In the genomic region with DNA sequence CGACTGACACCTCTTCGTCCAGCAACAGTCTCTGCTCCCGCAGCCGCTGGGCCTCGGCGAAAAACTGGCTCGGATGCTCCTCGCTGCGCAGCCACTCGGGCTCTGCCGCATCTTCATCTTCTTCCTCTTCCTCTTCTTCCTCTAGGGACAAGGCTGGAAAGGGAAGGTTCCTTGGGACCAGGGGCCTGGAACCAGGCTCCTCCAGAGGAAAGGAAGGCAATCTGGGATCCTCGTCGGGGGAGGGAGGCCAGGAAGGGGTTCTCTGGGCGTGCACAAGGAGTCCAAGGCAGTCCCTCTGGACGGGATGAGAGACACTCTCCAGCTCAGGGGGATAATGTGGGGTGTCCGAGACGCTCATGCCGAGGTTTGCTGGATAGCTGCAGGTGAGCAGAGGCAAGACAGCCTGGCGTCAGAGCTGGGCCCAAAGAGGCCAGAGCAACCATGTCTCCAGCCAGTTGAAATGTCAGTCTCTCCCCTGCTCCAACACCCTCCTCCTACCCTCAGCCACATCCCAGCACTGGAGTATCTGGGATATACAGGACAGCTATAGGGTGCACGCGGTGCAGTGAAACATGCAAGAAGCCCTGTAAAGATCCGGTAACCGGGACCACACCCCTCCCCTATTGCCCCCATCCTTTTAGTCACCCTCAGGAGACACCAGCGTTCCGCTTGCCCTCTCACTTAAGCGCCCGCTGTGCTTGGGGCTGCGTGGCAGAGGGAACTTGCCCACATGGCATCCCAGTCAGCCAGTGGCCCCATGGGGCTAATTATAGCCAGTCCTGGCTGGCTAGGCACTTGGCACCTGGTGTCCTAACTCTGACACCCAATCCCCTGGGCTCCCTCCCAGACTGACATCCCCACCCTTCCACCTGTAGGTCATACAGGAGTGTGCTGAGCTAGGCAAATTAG, we compare ENCODE assay signal across 14 cellular contexts. TPM values are rescaled to one million over a fixed set of nuclear protein-coding genes. Genes with fewer than 3 reads are reported as not detected.
A peak's percentile ranks its signal among the peaks of the same experiment; 100 is the strongest.
DNase-seq lines count a peak whose midpoint lies in the region; ATAC-seq, FAIRE-seq and TF ChIP-seq lines count a peak whose summit lies in the region.
"Had no signal": no experiment of that assay in that cellular context is flagged by ENCODE, and none has a peak within 500 bp of the region (broad histone marks: within the 10 kb centered on the region; RNA-seq: fewer than 3 reads in every experiment).

A gene with protein sequence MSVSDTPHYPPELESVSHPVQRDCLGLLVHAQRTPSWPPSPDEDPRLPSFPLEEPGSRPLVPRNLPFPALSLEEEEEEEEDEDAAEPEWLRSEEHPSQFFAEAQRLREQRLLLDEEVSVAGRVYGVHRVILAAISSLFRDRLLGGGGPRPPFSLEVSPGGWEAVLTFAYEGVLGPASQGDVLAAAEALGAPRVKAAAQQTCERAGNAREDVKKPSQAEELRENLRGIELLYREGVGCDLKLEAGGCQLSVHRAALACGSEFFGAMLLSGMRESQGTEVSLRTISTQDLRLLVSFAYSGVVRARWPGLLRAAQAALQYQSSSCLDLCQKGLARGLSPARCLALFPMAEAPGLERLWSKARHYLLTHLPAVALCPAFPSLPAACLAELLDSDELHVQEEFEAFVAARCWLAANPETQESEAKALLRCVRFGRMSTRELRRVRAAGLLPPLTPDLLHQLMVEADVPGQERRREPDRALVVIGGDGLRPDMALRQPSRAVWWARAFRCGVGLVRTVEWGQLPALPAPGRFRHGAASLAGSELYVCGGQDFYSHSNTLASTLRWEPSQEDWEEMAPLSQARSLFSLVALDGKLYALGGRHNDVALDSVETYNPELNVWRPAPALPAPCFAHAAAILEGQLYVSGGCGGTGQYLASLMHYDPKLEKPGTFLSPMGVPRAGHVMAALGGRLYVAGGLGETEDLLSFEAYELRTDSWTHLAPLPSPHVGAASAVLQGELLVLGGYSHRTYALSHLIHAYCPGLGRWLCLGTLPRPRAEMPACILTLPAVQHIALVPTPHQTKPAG (minus strand): TSS at position 713 of the 909 bp plus-strand sequence. CDS start 355 bp downstream, at position 358.

- H3K9ac ChIP-seq in H9 (ENCODE audit: extremely low read depth, insufficient read length, low read length): no peak within 1 kb of the TSS
- no peak within 1 kb of the TSS for H3K9ac ChIP-seq in keratinocyte (ENCODE audit: control insufficient read depth, extremely low read depth, insufficient read depth, low read length)

- peak within 1 kb of the TSS; percentile 39 for H3K4me3 ChIP-seq in brain microvascular endothelial cell (ENCODE audit: low read depth, low read length)
- H3K4me3 ChIP-seq in keratinocyte (ENCODE audit: control insufficient read depth in 2 of 3, extremely low read depth in 1 of 3, insufficient read depth in 2 of 3, low read depth in 1 of 3, low read length in 3 of 3): no peak within 1 kb of the TSS
- peak within 1 kb of the TSS in 4 of 8 donors; percentile 4 to 19 (median 4) for H3K4me3 ChIP-seq in spleen
- H3K4me3 ChIP-seq in OCI-LY7 (ENCODE audit: low read depth, low read length, poor library complexity, severe bottlenecking): no peak within 1 kb of the TSS

- no peak within 1 kb of the TSS for H2AK5ac ChIP-seq in H9 (ENCODE audit: insufficient read length, low read length)

- no peak within 1 kb of the TSS for H2BK12ac ChIP-seq in H9 (ENCODE audit: insufficient read length, low read depth, low read length)

- H3T11ph ChIP-seq in H9 (ENCODE audit: low read length): no peak within 1 kb of the TSS

- in situ Hi-C loops in brain microvascular endothelial cell (cut with HindIII; ENCODE audit: low pct_ligation_motif_present, low sequenced_read_pairs): no loop called here

- H3K23ac ChIP-seq in H9 (ENCODE audit: insufficient read length, low read depth, low read length): no peak within 1 kb of the TSS

- H2BK5ac ChIP-seq in H9 (ENCODE audit: insufficient read length, low read length): no peak within 1 kb of the TSS

- peak within 1 kb of the TSS in 1 of 3 experiments; percentile 37; a peak in 2 of 7 replicates for H3K27ac Mint-ChIP-seq in H9
- H3K27ac Mint-ChIP-seq in activated naive CD4-positive, alpha-beta T cell treated with anti-CD3 and anti-CD28 coated beads, Interleukin-2, amount 10 ng/mL, durations not matched to agents 7 days and 5 days: no peak within 1 kb of the TSS
- no peak within 1 kb of the TSS for H3K27ac Mint-ChIP-seq in stimulated activated effector memory CD8-positive, alpha-beta T cell treated with anti-CD3 and anti-CD28 coated beads, Interleukin-12 subunit alpha, Interleukin-12 subunit beta, amount 100 ng/mL, for 72 hours

- H3K79me2 ChIP-seq in H9 (ENCODE audit: insufficient read depth, low read length) (no peaks in the 10 kb centered on the region; the same call in 1 of the 2 replicates), keratinocyte (ENCODE audit: control insufficient read depth, insufficient read depth, low read length) (no peaks in the 10 kb centered on the region), OCI-LY7 (ENCODE audit: insufficient read depth, low read depth, low read length) (no peaks in the 10 kb centered on the region)

- H2BK20ac ChIP-seq in H9 (ENCODE audit: low read depth, low read length, poor library complexity, severe bottlenecking): no peak within 1 kb of the TSS

- H3K36me3 Mint-ChIP-seq in H9 (ENCODE audit: insufficient read depth in 1 of 3, low read depth in 3 of 3): no peaks in the 10 kb centered on the region
- H3K36me3 Mint-ChIP-seq in activated naive CD4-positive, alpha-beta T cell treated with anti-CD3 and anti-CD28 coated beads, Interleukin-2, amount 10 ng/mL, durations not matched to agents 7 days and 5 days: no peaks in the 10 kb centered on the region
- H3K36me3 Mint-ChIP-seq in stimulated activated effector memory CD8-positive, alpha-beta T cell treated with anti-CD3 and anti-CD28 coated beads, Interleukin-12 subunit alpha, Interleukin-12 subunit beta, amount 100 ng/mL, for 72 hours: no peaks in the 10 kb centered on the region

- no peak for TF ChIP-seq POLR2A in spleen (IDR thresholded peaks at IDR 0.05)

- no peaks in the 10 kb centered on the region for H3K9me2 ChIP-seq in OCI-LY7 (ENCODE audit: insufficient read depth, low read length)

- no peak within 1 kb of the TSS for H2AFZ ChIP-seq in H9 (ENCODE audit: low read length)
- peak within 1 kb of the TSS; percentile 8 for H2AFZ ChIP-seq in keratinocyte (ENCODE audit: control insufficient read depth, low read length)
- no peak within 1 kb of the TSS for H2AFZ ChIP-seq in OCI-LY7 (ENCODE audit: low read length)

- no peaks in the 10 kb centered on the region for H3K9me3 Mint-ChIP-seq in H9
- no peaks in the 10 kb centered on the region for H3K9me3 Mint-ChIP-seq in activated naive CD4-positive, alpha-beta T cell treated with anti-CD3 and anti-CD28 coated beads, Interleukin-2, amount 10 ng/mL, durations not matched to agents 7 days and 5 days
- H3K9me3 Mint-ChIP-seq in stimulated activated effector memory CD8-positive, alpha-beta T cell treated with anti-CD3 and anti-CD28 coated beads, Interleukin-12 subunit alpha, Interleukin-12 subunit beta, amount 100 ng/mL, for 72 hours: no peaks in the 10 kb centered on the region

- H4K8ac ChIP-seq in H9 (replicated peaks; ENCODE audit: insufficient read length, low read depth, low read length): no peak within 1 kb of the TSS

- no peak within 1 kb of the TSS for H2BK120ac ChIP-seq in H9 (ENCODE audit: low read depth, low read length, poor library complexity, severe bottlenecking)

- no peak within 1 kb of the TSS for H3K56ac ChIP-seq in H9 (ENCODE audit: insufficient read length, low read depth, low read length)

- H3K4me1 Mint-ChIP-seq in H9: peaks cover 21 to 26% of the 10 kb centered on the region in 2 experiments
- peaks cover 8% of the 10 kb centered on the region for H3K4me1 Mint-ChIP-seq in activated naive CD4-positive, alpha-beta T cell treated with anti-CD3 and anti-CD28 coated beads, Interleukin-2, amount 10 ng/mL, durations not matched to agents 7 days and 5 days
- peaks cover 11% of the 10 kb centered on the region for H3K4me1 Mint-ChIP-seq in stimulated activated effector memory CD8-positive, alpha-beta T cell treated with anti-CD3 and anti-CD28 coated beads, Interleukin-12 subunit alpha, Interleukin-12 subunit beta, amount 100 ng/mL, for 72 hours

- BruUV-seq in OCI-LY7 (replicated peaks; lab: Mats Ljungman, UMichigan): no TSS peak

- H3K27me3 ChIP-seq in H9 (ENCODE audit: insufficient read depth, low read length) (no peaks in the 10 kb centered on the region), brain microvascular endothelial cell (replicated peaks) (no peaks in the 10 kb centered on the region), keratinocyte (ENCODE audit: control insufficient read depth, extremely low read depth, insufficient read depth, low read length) (peaks cover 20% of the 10 kb centered on the region), spleen (replicated peaks in 1 of 7) (no peaks in the 10 kb centered on the region)

- peak within 1 kb of the TSS in 1 of 2 experiments; percentile 69; a peak in 1 of 5 replicates for H3K4me3 Mint-ChIP-seq in H9
- H3K4me3 Mint-ChIP-seq in activated naive CD4-positive, alpha-beta T cell treated with anti-CD3 and anti-CD28 coated beads, Interleukin-2, amount 10 ng/mL, durations not matched to agents 7 days and 5 days: no peak within 1 kb of the TSS
- no peak within 1 kb of the TSS for H3K4me3 Mint-ChIP-seq in stimulated activated effector memory CD8-positive, alpha-beta T cell treated with anti-CD3 and anti-CD28 coated beads, Interleukin-12 subunit alpha, Interleukin-12 subunit beta, amount 100 ng/mL, for 72 hours

- H4K91ac ChIP-seq in H9 (ENCODE audit: insufficient read length, low read depth, low read length): no peak within 1 kb of the TSS

- no peaks in the 10 kb centered on the region for H4K20me1 ChIP-seq in H9 (ENCODE audit: control insufficient read depth, insufficient read depth, insufficient read length)
- H4K20me1 ChIP-seq in keratinocyte (ENCODE audit: control insufficient read depth, extremely low read depth, insufficient read depth, low read length): no peaks in the 10 kb centered on the region
- H4K20me1 ChIP-seq in OCI-LY7 (ENCODE audit: insufficient read depth, low read length): no peaks in the 10 kb centered on the region

- H2BK15ac ChIP-seq in H9 (ENCODE audit: low read depth, low read length): no peak within 1 kb of the TSS

- H3K4me1 ChIP-seq in H9 (ENCODE audit: insufficient read depth, low read length) (no peaks in the 10 kb centered on the region), keratinocyte (ENCODE audit: control insufficient read depth, extremely low read depth, insufficient read depth, low read length) (no peaks in the 10 kb centered on the region), spleen (peaks cover 1 to 51% (median 27%) of the 10 kb centered on the region in 6 donors), OCI-LY7 (ENCODE audit: insufficient read depth, low read length, poor library complexity, severe bottlenecking) (peaks cover 38% of the 10 kb centered on the region)

- no peak for TF ChIP-seq CTCF in H9 (conservative IDR thresholded peaks at IDR 0.05)
- no peak for TF ChIP-seq CTCF in brain microvascular endothelial cell (IDR thresholded peaks at IDR 0.05; ENCODE audit: low read depth, low read length, missing control alignments)
- TF ChIP-seq CTCF in keratinocyte (optimal IDR thresholded peaks at IDR 0.05 in 1 of 3, IDR thresholded peaks at IDR 0.05 in 1 of 3, conservative IDR thresholded peaks at IDR 0.05 in 1 of 3; ENCODE audit: extremely low read depth in 1 of 3, insufficient read depth in 2 of 3, low read length in 3 of 3): no peak
- no peak for TF ChIP-seq CTCF in spleen (IDR thresholded peaks at IDR 0.05 in 8 of 11, conservative IDR thresholded peaks at IDR 0.05 in 3 of 11)
- no peak for TF ChIP-seq CTCF in OCI-LY7 (conservative IDR thresholded peaks at IDR 0.05; ENCODE audit: low read length)

- CTCF ChIA-PET in OCI-LY7 (lab: Charles Lee; ENCODE audit: unreplicated experiment): interaction anchor here (0.9 kb wide), 1 partner anchor 20 kb away, joined by 3 read pairs; no protein-coding TSS in a partner anchor
- CTCF ChIA-PET in activated naive CD4-positive, alpha-beta T cell treated with anti-CD3 and anti-CD28 coated beads, Interleukin-2, amount 10 ng/mL, durations not matched to agents 7 days and 5 days (lab: Charles Lee): interaction anchor here (0.7 kb wide), 1 partner anchor 9 kb away, joined by 3 read pairs; no protein-coding TSS in a partner anchor

- no peak within 1 kb of the TSS; the same call in 1 of the 2 replicates for H3K14ac ChIP-seq in H9 (ENCODE audit: insufficient read depth, low read length)

- H3K79me1 ChIP-seq in H9 (ENCODE audit: insufficient read depth, low read depth, low read length, poor library complexity, severe bottlenecking): no peaks in the 10 kb centered on the region

- DNase-seq in H9 (peak; percentile 38), brain microvascular endothelial cell (no peak), keratinocyte (ENCODE audit: low read depth, low spot score) (no peak), spleen (no peak), OCI-LY7 (ENCODE audit: low spot score) (no peak), activated gamma-delta T cell (lab: John Stamatoyannopoulos, UW) (no peak)
- no peak for DNase-seq in activated naive CD4-positive, alpha-beta T cell treated with anti-CD3 and anti-CD28 coated beads, Interleukin-2, amount 10 ng/mL, durations not matched to agents 7 days and 5 days
- DNase-seq in stimulated activated effector memory CD8-positive, alpha-beta T cell treated with anti-CD3 and anti-CD28 coated beads, Interleukin-12 subunit alpha, Interleukin-12 subunit beta, amount 100 ng/mL, for 72 hours (ENCODE audit: low spot score in 2 of 2): no peak
- DNase-seq: activated CD4-positive, alpha-beta T cell treated with anti-CD3 and anti-CD28 coated beads for 4 hours; effector memory CD4-positive, alpha-beta T cell; left colon; NCI-H2029 treated with DMSO at 0.1 percent for 48 hours; small intestine had no signal

- H3K23me2 ChIP-seq in H9 (ENCODE audit: insufficient read length, low read depth, low read length, poor library complexity, severe bottlenecking): no peaks in the 10 kb centered on the region

- no peak within 1 kb of the TSS for H4K5ac ChIP-seq in H9 (ENCODE audit: insufficient read length, low read depth, low read length)

- dilution Hi-C loops in keratinocyte (cut with MboI; ENCODE audit: extremely low pct_ligation_motif_present, low sequenced_read_pairs): no loop called here

- POLR2A ChIA-PET in OCI-LY7 (lab: Charles Lee): no interaction called here

- WGBS in H9 (ENCODE audit: extremely low coverage, insufficient read length, low lambda C conversion rate): no CpG with 5 or more reads among the region's 28 CpGs
- 83 to 90% (median 85%) methylated on average over 24 to 28 of the region's 28 CpGs for WGBS in spleen, 5 donors

- no peak for FAIRE-seq in keratinocyte (lab: Jason Lieb, UNC)
- FAIRE-seq: small intestine had no signal

- no peak within 1 kb of the TSS for H3K18ac ChIP-seq in H9 (ENCODE audit: insufficient read length, low read depth, low read length)

- H3K4ac ChIP-seq in H9 (ENCODE audit: low read depth, low read length): no peak within 1 kb of the TSS

- H3K9me1 ChIP-seq in keratinocyte (ENCODE audit: control insufficient read depth, extremely low read depth, insufficient read depth, low read length): no peaks in the 10 kb centered on the region

- no peaks in the 10 kb centered on the region for H3K9me3 ChIP-seq in H9 (ENCODE audit: control insufficient read depth, low read depth, low read length)
- no peaks in the 10 kb centered on the region for H3K9me3 ChIP-seq in keratinocyte (ENCODE audit: control insufficient read depth, low read depth, low read length)
- no peaks in the 10 kb centered on the region for H3K9me3 ChIP-seq in spleen
- no peaks in the 10 kb centered on the region for H3K9me3 ChIP-seq in OCI-LY7 (ENCODE audit: low read length)

- no peak for ATAC-seq in stimulated activated effector memory CD8-positive, alpha-beta T cell treated with anti-CD3 and anti-CD28 coated beads, Interleukin-12 subunit alpha, Interleukin-12 subunit beta, amount 100 ng/mL, for 72 hours
- ATAC-seq: left colon had no signal

- no peak within 1 kb of the TSS for H3K27ac ChIP-seq in H9 (ENCODE audit: insufficient read length, low read depth, low read length)
- H3K27ac ChIP-seq in brain microvascular endothelial cell: no peak within 1 kb of the TSS
- no peak within 1 kb of the TSS for H3K27ac ChIP-seq in keratinocyte (ENCODE audit: control insufficient read depth, insufficient read depth, low read length)
- peak within 1 kb of the TSS in 6 of 8 donors; percentile 2 to 74 (median 58) for H3K27ac ChIP-seq in spleen
- H3K27ac ChIP-seq in OCI-LY7 (ENCODE audit: low read depth, low read length, poor library complexity, severe bottlenecking): no peak within 1 kb of the TSS

- H3K27me3 Mint-ChIP-seq in H9 (ENCODE audit: low read depth): 0 out of 2 replicates have a peak, but pooled peaks cover 1% of the 10 kb centered on the region
- peaks cover 26% of the 10 kb centered on the region for H3K27me3 Mint-ChIP-seq in activated naive CD4-positive, alpha-beta T cell treated with anti-CD3 and anti-CD28 coated beads, Interleukin-2, amount 10 ng/mL, durations not matched to agents 7 days and 5 days

- H3K4me2 ChIP-seq in H9 (ENCODE audit: insufficient read depth, insufficient read length, low read length) (peak within 1 kb of the TSS; percentile 13), keratinocyte (ENCODE audit: control insufficient read depth, extremely low read depth, insufficient read depth, low read depth, low read length) (no peak within 1 kb of the TSS), OCI-LY7 (ENCODE audit: low read length) (no peak within 1 kb of the TSS)

- H3K36me3 ChIP-seq in brain microvascular endothelial cell (replicated peaks) (no peaks in the 10 kb centered on the region), keratinocyte (ENCODE audit: control insufficient read depth in 2 of 2, extremely low read depth in 1 of 2, insufficient read depth in 2 of 2, low read length in 2 of 2) (no peaks in the 10 kb centered on the region), spleen (no peaks in the 10 kb centered on the region), OCI-LY7 (ENCODE audit: insufficient read depth, low read length) (no peaks in the 10 kb centered on the region)

- intact Hi-C loops in spleen (cut with DNase I; ENCODE audit: low total_unique reads) (no loop called here), OCI-LY7 (cut with micrococcal nuclease; ENCODE audit: unreplicated experiment) (no loop called here)

RNA-seq across cellular contexts. Expression of the gene that starts here (rescaled TPM):
- total RNA-seq in H9 (2021) (0.04 TPM in 2 replicates), spleen (1 to 10 TPM in 2 of 7 donors, under 1 TPM in 4, not detected in 1; 0.47 to 2.9 (median 0.86) TPM), OCI-LY7 (2022) (0.09 and 0.11 TPM in 2 replicates)
- polyA plus RNA-seq in keratinocyte (not detected in 3 replicates), spleen (under 1 TPM; 0.22 to 0.54 (median 0.32) TPM)
- polyA plus RNA-seq in keratinocyte (2011; ENCODE audit: low read depth): not detected
- not detected in 2 replicates for polyA plus RNA-seq in keratinocyte (2011; cell fraction: cytosol; rRNA removed)
- polyA plus RNA-seq in keratinocyte (2011; cell fraction: nucleus; rRNA removed): not detected in 2 replicates
- polyA plus RNA-seq in keratinocyte (2012; ENCODE audit: low replicate concordance): not detected in 2 replicates
- polyA minus RNA-seq in keratinocyte: not detected in 3 replicates
- not detected for polyA minus RNA-seq in keratinocyte (2011; cell fraction: cytosol; rRNA and poly(A)+ RNA removed)
- not detected in 2 replicates for polyA minus RNA-seq in keratinocyte (2011; cell fraction: nucleus; rRNA and poly(A)+ RNA removed)
- 0.08 TPM in 1 of 2 replicates, not detected in the other for total RNA-seq in OCI-LY7 (2014; rRNA removed; shearing (Covaris generic))
- total RNA-seq: SK-MEL-5 had no signal

Comparison
In these comparisons a context has a peak if more than half of its experiments do, and no peak if none do; other contexts are left out.
1. Peak in DNase-seq and H3K4me2 ChIP-seq in H9; RNA of the gene not detected or under 1 TPM.
2. H3K27ac ChIP-seq: peak in spleen (6 of 8); none in H9 (single experiment), brain microvascular endothelial cell (single experiment), keratinocyte (single experiment) and OCI-LY7 (single experiment).